8 cellular contexts compared by ENCODE assay signal in the genomic region with DNA sequence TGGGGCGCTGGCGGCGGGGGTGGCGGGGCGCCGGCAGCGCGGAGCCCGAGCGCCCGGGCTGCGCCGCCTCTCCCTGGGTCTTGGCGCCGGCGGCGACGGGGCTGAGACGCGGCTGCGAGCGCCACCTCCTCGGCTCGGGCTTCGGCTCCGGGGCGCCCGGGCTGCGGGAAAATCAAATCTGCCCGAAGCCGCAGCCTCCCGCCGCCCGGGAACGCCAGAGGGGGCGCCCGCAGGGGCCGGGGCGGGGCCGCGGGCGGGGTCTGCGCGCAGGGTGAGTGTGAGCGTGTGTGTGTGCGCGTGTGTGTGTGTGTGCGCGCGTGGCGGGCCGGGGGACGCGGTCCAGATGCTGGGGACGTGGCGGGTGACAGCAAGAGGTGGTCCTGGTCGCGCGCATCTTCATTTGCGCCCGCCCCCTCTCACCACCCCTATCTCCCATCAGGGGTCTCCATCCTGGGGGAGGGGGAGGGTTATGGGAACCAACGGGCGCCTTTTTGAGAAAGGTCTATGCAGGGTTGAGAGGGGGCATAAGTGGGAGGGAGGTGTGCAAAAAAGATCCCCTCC. TPM values are rescaled to one million over a fixed set of nuclear protein-coding genes. Genes with fewer than 3 reads are reported as not detected.
DNase-seq lines count a peak whose midpoint lies in the region; ATAC-seq and TF ChIP-seq lines count a peak whose summit lies in the region.

No MANE protein-coding gene starts in this region.

- ATAC-seq in activated T-cell treated with anti-CD3 and anti-CD28 coated beads, Interleukin-2, amount 50 U/mL, for 4 hours: peak; percentile 73 to 75
- peak; percentile 57 for ATAC-seq in omental fat pad (ENCODE audit: low FRiP score)
- no peak for ATAC-seq in GM21528 (IDR thresholded peaks at IDR 0.05; ENCODE audit: low FRiP score, unreplicated experiment)

- H3K36me3 Mint-ChIP-seq in activated T-cell treated with anti-CD3 and anti-CD28 coated beads, Interleukin-2, amount 50 U/mL, for 4 hours (ENCODE audit: insufficient read depth): no peaks in the 10 kb centered on the region

- H3K9me3 Mint-ChIP-seq in activated T-cell treated with anti-CD3 and anti-CD28 coated beads, Interleukin-2, amount 50 U/mL, for 4 hours: no peaks in the 10 kb centered on the region

- peaks cover 29% of the 10 kb centered on the region for H3K27me3 Mint-ChIP-seq in activated T-cell treated with anti-CD3 and anti-CD28 coated beads, Interleukin-2, amount 50 U/mL, for 4 hours (ENCODE audit: low read depth)

- DNase-seq in Daoy (ENCODE audit: low read depth): peak; percentile 44
- DNase-seq in NCI-H1105 (lab: John Stamatoyannopoulos, UW): peak; percentile 26
- peak; percentile 39 for DNase-seq in activated T-cell treated with anti-CD3 and anti-CD28 coated beads, Interleukin-2, amount 50 U/mL, for 4 hours
- peak; percentile 16 for DNase-seq in fibroblast of the aortic adventitia (ENCODE audit: low read depth)
- DNase-seq in omental fat pad (ENCODE audit: low spot score): no peak
- no peak for DNase-seq in cortex of kidney (lab: John Stamatoyannopoulos, UW)
- no peak for DNase-seq in Kasumi-1 (lab: John Stamatoyannopoulos, UW)

- peak overlapping the region; percentile 76 for H3K4me3 Mint-ChIP-seq in activated T-cell treated with anti-CD3 and anti-CD28 coated beads, Interleukin-2, amount 50 U/mL, for 4 hours

- H3K4me3 ChIP-seq in fibroblast of the aortic adventitia (ENCODE audit: low read depth, low read length): peak overlapping the region; percentile 60

- TF ChIP-seq CTCF in fibroblast of the aortic adventitia (IDR thresholded peaks at IDR 0.05; ENCODE audit: insufficient read depth, low read length): no peak
- TF ChIP-seq CTCF in omental fat pad (IDR thresholded peaks at IDR 0.05): no peak

- H3K4me1 Mint-ChIP-seq in activated T-cell treated with anti-CD3 and anti-CD28 coated beads, Interleukin-2, amount 50 U/mL, for 4 hours (ENCODE audit: low read depth): peaks cover 8% of the 10 kb centered on the region

RNA-seq across cellular contexts. Expression of a gene that starts 0.7 kb away (rescaled TPM):
- total RNA-seq in Daoy (2014; rRNA removed; shearing (Covaris generic)): 0.63 TPM in 1 of 2 replicates, not detected in the other
- under 1 TPM; 0.26 to 0.52 (median 0.28) TPM for total RNA-seq in activated T-cell treated with anti-CD3 and anti-CD28 coated beads, Interleukin-2, amount 50 U/mL, for 4 hours
- total RNA-seq in fibroblast of the aortic adventitia (ENCODE audit: low replicate concordance) (0.16 and 0.18 TPM in 2 replicates), omental fat pad (10 to 100 TPM in 1 of 4 donors, 1 to 10 TPM in 2, under 1 TPM in 1; 0.47 to 20.3 (median 7.6) TPM)

RNA-seq across cellular contexts. Expression of a gene that starts 34.7 kb away (rescaled TPM):
- 88.3 and 108 TPM in 2 replicates for total RNA-seq in Daoy (2014; rRNA removed; shearing (Covaris generic))
- total RNA-seq in activated T-cell treated with anti-CD3 and anti-CD28 coated beads, Interleukin-2, amount 50 U/mL, for 4 hours: 10 to 100 TPM; 79.9 to 82.7 (median 81.5) TPM
- 11.4 and 36.9 TPM in 2 replicates for total RNA-seq in fibroblast of the aortic adventitia (ENCODE audit: low replicate concordance)
- 10 to 100 TPM; 17.5 to 31.6 (median 20.9) TPM for total RNA-seq in omental fat pad

RNA-seq across cellular contexts. Expression of a gene that starts 45.9 kb away (rescaled TPM):
- total RNA-seq in Daoy (2014; rRNA removed; shearing (Covaris generic)): 38.7 and 48.3 TPM in 2 replicates
- 10 to 100 TPM; 27.2 to 27.7 (median 27.4) TPM for total RNA-seq in activated T-cell treated with anti-CD3 and anti-CD28 coated beads, Interleukin-2, amount 50 U/mL, for 4 hours
- total RNA-seq in fibroblast of the aortic adventitia (ENCODE audit: low replicate concordance) (23.8 and 58.2 TPM in 2 replicates), omental fat pad (10 to 100 TPM; 40.2 to 53.0 (median 46.0) TPM)

Comparison
In these comparisons a context has a peak if more than half of its experiments do, and no peak if none do; other contexts are left out.
1. DNase-seq: peak in Daoy (single experiment), NCI-H1105 (single experiment), activated T-cell treated with anti-CD3 and anti-CD28 coated beads, Interleukin-2, amount 50 U/mL, for 4 hours (single experiment) and fibroblast of the aortic adventitia (single experiment); none in omental fat pad (single experiment), cortex of kidney (single experiment) and Kasumi-1 (0 of 2).